ENCODE assay signal across 26 cellular contexts in the genomic region with DNA sequence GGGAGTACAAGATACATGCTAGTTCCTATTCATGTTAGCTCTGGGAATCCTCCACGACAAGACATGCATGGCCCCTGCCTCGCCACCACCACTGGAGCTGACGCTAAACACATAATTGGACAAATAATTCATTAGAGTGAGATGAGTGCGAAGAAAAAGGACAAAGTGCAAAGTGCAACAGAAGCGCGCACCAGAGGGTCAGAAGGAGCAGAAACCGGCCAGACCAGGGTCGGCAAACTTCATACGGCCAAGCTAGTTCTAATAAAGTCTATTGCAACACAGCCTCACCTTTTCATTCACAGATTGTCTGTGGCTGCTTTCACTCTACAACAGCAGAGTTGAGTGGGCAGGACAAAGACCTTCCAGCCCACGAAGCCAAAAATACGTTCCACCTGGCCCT.
DNase-seq lines count a peak whose midpoint lies in the region; ATAC-seq, FAIRE-seq and TF ChIP-seq lines count a peak whose summit lies in the region.
"Had no signal": no experiment of that assay in that cellular context is flagged by ENCODE, and none has a peak within 500 bp of the region (broad histone marks: within the 10 kb centered on the region; RNA-seq: fewer than 3 reads in every experiment).

No MANE protein-coding gene starts in this region.

- POLR2A ChIA-PET in HepG2 (lab: Yijun Ruan, JAX) = no interaction called here

- H3K27ac ChIP-seq in Peyer's patch (peak overlapping the region in 1 of 4 donors; percentile 44), HepG2 (ENCODE audit: extremely low read length, insufficient read depth, low read length) (no peak overlapping the region), right lobe of liver (no peak overlapping the region), aorta (ENCODE audit: low read depth in 1 of 2, low read length in 2 of 2) (no peak overlapping the region)
- H3K27ac ChIP-seq: BLaER1 had no signal

- H3K4me1 ChIP-seq in Peyer's patch = peaks cover 0 to 20% (median 2%) of the 10 kb centered on the region in 4 donors
- peaks cover 19% of the 10 kb centered on the region for H3K4me1 ChIP-seq in HepG2 (ENCODE audit: insufficient read depth, low read length)
- H3K4me1 ChIP-seq in right lobe of liver = peaks cover 0 to 53% (median 16%) of the 10 kb centered on the region in 4 donors
- no peaks in the 10 kb centered on the region for H3K4me1 ChIP-seq in aorta (ENCODE audit: control insufficient read depth in 1 of 2, insufficient read depth in 2 of 2, low read length in 2 of 2)
- H3K4me1 ChIP-seq: BE2C, BLaER1 had no signal

- H2AFZ ChIP-seq in HepG2 (ENCODE audit: low read length) = no peak overlapping the region

- DNase-seq in Peyer's patch (peak in 2 of 3 donors; percentile 68 to 73), HepG2 (ENCODE audit: low spot score) (no peak), right lobe of liver (no peak), DMS 273 (lab: John Stamatoyannopoulos, UW; ENCODE audit: unreplicated experiment) (no peak), DMS 273 treated with DMSO at 0.1 percent for 48 hours (lab: John Stamatoyannopoulos, UW) (no peak), aorta (no peak)
- DNase-seq in activated effector memory CD4-positive, alpha-beta T cell treated with anti-CD3 and anti-CD28 coated beads, Interleukin-2, amount 50 U/mL, for 16 hours = no peak
- DNase-seq: 8988T; ACHN; BE2C; C1 segment of cervical spinal cord; CD4-positive, alpha-beta memory T cell; CD4-positive, CD25-positive, alpha-beta regulatory T cell; CD8-positive, alpha-beta memory T cell; COR-L47; DMS153; DMS53; DMS79; DND-41; EL; GDM1 had no signal

- TF ChIP-seq EP300 in HepG2 (IDR thresholded peaks at IDR 0.05; ENCODE audit: low read depth in 2 of 2, low read length in 2 of 2) (no peak), HepG2 (CRISPR knock-in tag; IDR thresholded peaks at IDR 0.05; ENCODE audit: borderline replicate concordance) (no peak)

- CTCF ChIA-PET in HepG2 (lab: Yijun Ruan, JAX; ENCODE audit: low intra/inter-chr PET ratio, low total read pairs) = no interaction called here

- H3K9ac ChIP-seq in HepG2 (ENCODE audit: insufficient read depth, low read depth, low read length) = no peak overlapping the region
- H3K9ac ChIP-seq: BLaER1 had no signal

- H4K20me1 ChIP-seq in HepG2 (ENCODE audit: insufficient read depth, low read length) = no peaks in the 10 kb centered on the region
- H4K20me1 ChIP-seq: BLaER1 had no signal

- in situ Hi-C loops in HepG2 (cut with HindIII; ENCODE audit: extremely low pct_ligation_motif_present, low pct_unique_long_range_greater_than_20kb) = no loop called here

- H3K4me2 ChIP-seq in HepG2 (ENCODE audit: low read depth, low read length) = no peak overlapping the region
- H3K4me2 ChIP-seq: BLaER1 had no signal

- TF ChIP-seq POLR2A in Peyer's patch (IDR thresholded peaks at IDR 0.05) = no peak
- TF ChIP-seq POLR2A in HepG2 (IDR thresholded peaks at IDR 0.05; ENCODE audit: insufficient read depth in 1 of 2, low read depth in 2 of 2, low read length in 2 of 2) = no peak
- TF ChIP-seq POLR2A in right lobe of liver (IDR thresholded peaks at IDR 0.05) = no peak

- no TSS peak for BruUV-seq in HepG2 (replicated peaks; lab: Mats Ljungman, UMichigan)

- TF ChIP-seq RAD21 in HepG2 (CRISPR knock-in tag; IDR thresholded peaks at IDR 0.05) = no peak

- 13% methylated on average over 11 of the region's 11 CpGs for WGBS in HepG2 (ENCODE audit: low lambda C conversion rate)
- 42% methylated on average over 11 of the region's 11 CpGs for WGBS in right lobe of liver (ENCODE audit: insufficient coverage, low coverage, low lambda C conversion rate, missing lambda C conversion rate)
- 90 to 92% methylated on average over 11 of the region's 11 CpGs for WGBS in aorta, 2 donors

- intact Hi-C loops in HepG2 (cut with micrococcal nuclease; ENCODE audit: unreplicated experiment) = no loop called here
- intact Hi-C loops in right lobe of liver (cut with DNase I) = no loop called here
- intact Hi-C loops in aorta (cut with DNase I) = no loop called here

- H3K9me3 ChIP-seq in Peyer's patch (no peaks in the 10 kb centered on the region), HepG2 (ENCODE audit: low read length) (no peaks in the 10 kb centered on the region), right lobe of liver (no peaks in the 10 kb centered on the region), aorta (ENCODE audit: control insufficient read depth, low read length) (no peaks in the 10 kb centered on the region)
- H3K9me3 ChIP-seq: BE2C, BLaER1 had no signal

- H3K27me3 ChIP-seq in Peyer's patch = no peaks in the 10 kb centered on the region
- no peaks in the 10 kb centered on the region for H3K27me3 ChIP-seq in HepG2 (ENCODE audit: control insufficient read depth in 1 of 2, insufficient read depth in 2 of 2, low read length in 2 of 2)
- no peaks in the 10 kb centered on the region for H3K27me3 ChIP-seq in right lobe of liver
- H3K27me3 ChIP-seq in aorta (ENCODE audit: control insufficient read depth in 1 of 2, insufficient read depth in 2 of 2, low read length in 1 of 2) = no peaks in the 10 kb centered on the region
- H3K27me3 ChIP-seq: BE2C, BLaER1 had no signal

- ATAC-seq in HepG2 (no peak), right lobe of liver (peak; percentile 26 to 68 (median 40)), aorta (ENCODE audit: low FRiP score) (no peak)
- ATAC-seq: GM12878 had no signal

- no peaks in the 10 kb centered on the region for H3K79me2 ChIP-seq in HepG2 (ENCODE audit: insufficient read depth, low read length)

- H3K4me3 ChIP-seq in Peyer's patch (no peak overlapping the region), HepG2 (replicated peaks in 1 of 3; ENCODE audit: insufficient read depth in 1 of 3, low read depth in 2 of 3, low read length in 3 of 3) (no peak overlapping the region), right lobe of liver (no peak overlapping the region), aorta (ENCODE audit: low read length in 2 of 2) (no peak overlapping the region)
- H3K4me3 ChIP-seq: BLaER1, GM12878 had no signal

- no peaks in the 10 kb centered on the region for H3K36me3 ChIP-seq in Peyer's patch
- no peaks in the 10 kb centered on the region for H3K36me3 ChIP-seq in HepG2 (replicated peaks in 1 of 2; ENCODE audit: control insufficient read depth in 1 of 2, insufficient read depth in 2 of 2, low read length in 2 of 2)
- H3K36me3 ChIP-seq in right lobe of liver = no peaks in the 10 kb centered on the region
- H3K36me3 ChIP-seq in aorta (ENCODE audit: control insufficient read depth in 1 of 2, insufficient read depth in 2 of 2, low read length in 1 of 2) = no peaks in the 10 kb centered on the region
- H3K36me3 ChIP-seq: BE2C, BLaER1 had no signal

- TF ChIP-seq CTCF in Peyer's patch (IDR thresholded peaks at IDR 0.05) (peak in 1 of 6 experiments; percentile 10), HepG2 (CRISPR knock-in tag; IDR thresholded peaks at IDR 0.05) (no peak), right lobe of liver (IDR thresholded peaks at IDR 0.05) (no peak)

- no peak for FAIRE-seq in HepG2 (lab: Jason Lieb, UNC)
- FAIRE-seq: A204.1, GM12878, GM12892, GM18507 had no signal

TF ChIP-seq in HepG2, 621 proteins besides CTCF, POLR2A, EP300 and RAD21:
- TF ChIP-seq HNF4A (CRISPR knock-in tag; IDR thresholded peaks at IDR 0.05) = peak; percentile 9; the same call in 1 of the 2 replicates
- TF ChIP-seq TBP (CRISPR knock-in tag; IDR thresholded peaks at IDR 0.05) = no peak
- peak; percentile 60; the same call in 1 of the 2 replicates for TF ChIP-seq CEBPB (IDR thresholded peaks at IDR 0.05; ENCODE audit: borderline replicate concordance, low read depth, low read length)

Comparison
In these comparisons a context has a peak if more than half of its experiments do, and no peak if none do; other contexts are left out.
1. ATAC-seq: peak in right lobe of liver (4 of 4); none in HepG2 (single experiment) and aorta (single experiment).
2. DNase-seq: peak in Peyer's patch (2 of 3); none in HepG2 (single experiment), right lobe of liver (0 of 3), DMS 273 (single experiment), DMS 273 treated with DMSO at 0.1 percent for 48 hours (single experiment), activated effector memory CD4-positive, alpha-beta T cell treated with anti-CD3 and anti-CD28 coated beads, Interleukin-2, amount 50 U/mL, for 16 hours (single experiment) and aorta (0 of 2).